1 cellular context compared by ENCODE assay signal in the genomic region with DNA sequence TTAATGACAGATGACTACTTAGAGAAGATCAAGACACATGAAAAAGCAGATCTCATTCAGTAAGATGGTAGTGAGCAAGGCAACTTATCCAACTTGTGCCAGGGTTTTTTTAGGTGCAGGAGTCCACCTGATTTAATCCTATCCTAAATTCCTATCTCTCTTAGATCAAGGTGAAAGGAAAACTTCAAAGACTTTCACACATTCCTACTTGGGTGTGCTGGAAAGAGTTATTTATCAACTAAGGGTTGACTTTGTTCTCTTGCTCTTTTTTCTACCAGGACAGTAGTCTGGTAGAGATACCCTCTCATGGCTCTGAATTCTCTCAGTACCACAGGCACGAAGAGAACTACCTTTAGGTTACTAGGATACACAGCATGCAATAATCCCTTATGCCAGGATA.
TF ChIP-seq lines count a peak whose summit lies in the region.

No MANE protein-coding gene starts in this region.

TF ChIP-seq in HepG2, 621 proteins besides CTCF, POLR2A, EP300 and RAD21 (continued from another document and continues in another):
- TF ChIP-seq SNAI1 (CRISPR knock-in tag; IDR thresholded peaks at IDR 0.05; ENCODE audit: borderline replicate concordance) (no peak), ZNF563 (CRISPR knock-in tag; IDR thresholded peaks at IDR 0.05) (no peak), SNRNP70 (IDR thresholded peaks at IDR 0.05; ENCODE audit: low read depth, low read length) (no peak), FOXO1 (CRISPR knock-in tag; IDR thresholded peaks at IDR 0.05) (peak; percentile 57; the same call in 1 of the 2 replicates), ZNF20 (CRISPR knock-in tag; IDR thresholded peaks at IDR 0.05) (no peak), SMC3 (IDR thresholded peaks at IDR 0.05; ENCODE audit: low read length) (no peak), MXI1 (IDR thresholded peaks at IDR 0.05; ENCODE audit: borderline replicate concordance, low read depth, low read length) (no peak), ZEB1 (IDR thresholded peaks at IDR 0.05; ENCODE audit: insufficient replicate concordance, low read depth) (peak; percentile 64), CHCHD3 (CRISPR knock-in tag; IDR thresholded peaks at IDR 0.05) (no peak), FOXA3 (CRISPR knock-in tag; IDR thresholded peaks at IDR 0.05) (peak; percentile 70; the same call in 1 of the 2 replicates), ZFP36L2 (CRISPR knock-in tag; IDR thresholded peaks at IDR 0.05) (no peak), ZFP82 (CRISPR knock-in tag; IDR thresholded peaks at IDR 0.05; ENCODE audit: borderline replicate concordance) (no peak), IKZF4 (CRISPR knock-in tag; IDR thresholded peaks at IDR 0.05; ENCODE audit: borderline replicate concordance, low read depth, not compliant biosample characterization) (no peak), ETV5 (CRISPR knock-in tag; IDR thresholded peaks at IDR 0.05; ENCODE audit: borderline replicate concordance) (0 out of 2 replicates have a peak, but pooled peaks have one; percentile 19), ZNF260 (CRISPR knock-in tag; IDR thresholded peaks at IDR 0.05; ENCODE audit: borderline replicate concordance, low read depth) (no peak), KDM1A (CRISPR knock-in tag; IDR thresholded peaks at IDR 0.05) (0 out of 2 replicates have a peak, but pooled peaks have one; percentile 33), POLR2AphosphoS2 (IDR thresholded peaks at IDR 0.05; ENCODE audit: low read depth, low read length) (no peak), ZNF768 (CRISPR knock-in tag; IDR thresholded peaks at IDR 0.05) (no peak), ZFP37 (CRISPR knock-in tag; IDR thresholded peaks at IDR 0.05; ENCODE audit: borderline replicate concordance) (no peak), HIVEP1 (CRISPR knock-in tag; IDR thresholded peaks at IDR 0.05) (no peak), EED (CRISPR knock-in tag; IDR thresholded peaks at IDR 0.05) (no peak), MAF1 (CRISPR knock-in tag; IDR thresholded peaks at IDR 0.05; ENCODE audit: borderline replicate concordance) (no peak), ZNF335 (CRISPR knock-in tag; IDR thresholded peaks at IDR 0.05) (no peak), STAT5B (CRISPR knock-in tag; IDR thresholded peaks at IDR 0.05) (no peak), RFX3 (CRISPR knock-in tag; IDR thresholded peaks at IDR 0.05) (no peak), ZNF180 (CRISPR knock-in tag; IDR thresholded peaks at IDR 0.05; ENCODE audit: borderline replicate concordance, low read depth) (no peak), ZNF253 (CRISPR knock-in tag; IDR thresholded peaks at IDR 0.05; ENCODE audit: borderline replicate concordance) (no peak)
- TF ChIP-seq, protein P1, sequence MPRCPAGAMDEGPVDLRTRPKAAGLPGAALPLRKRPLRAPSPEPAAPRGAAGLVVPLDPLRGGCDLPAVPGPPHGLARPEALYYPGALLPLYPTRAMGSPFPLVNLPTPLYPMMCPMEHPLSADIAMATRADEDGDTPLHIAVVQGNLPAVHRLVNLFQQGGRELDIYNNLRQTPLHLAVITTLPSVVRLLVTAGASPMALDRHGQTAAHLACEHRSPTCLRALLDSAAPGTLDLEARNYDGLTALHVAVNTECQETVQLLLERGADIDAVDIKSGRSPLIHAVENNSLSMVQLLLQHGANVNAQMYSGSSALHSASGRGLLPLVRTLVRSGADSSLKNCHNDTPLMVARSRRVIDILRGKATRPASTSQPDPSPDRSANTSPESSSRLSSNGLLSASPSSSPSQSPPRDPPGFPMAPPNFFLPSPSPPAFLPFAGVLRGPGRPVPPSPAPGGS (CRISPR knock-in tag; IDR thresholded peaks at IDR 0.05) = no peak
- TF ChIP-seq, protein P2, sequence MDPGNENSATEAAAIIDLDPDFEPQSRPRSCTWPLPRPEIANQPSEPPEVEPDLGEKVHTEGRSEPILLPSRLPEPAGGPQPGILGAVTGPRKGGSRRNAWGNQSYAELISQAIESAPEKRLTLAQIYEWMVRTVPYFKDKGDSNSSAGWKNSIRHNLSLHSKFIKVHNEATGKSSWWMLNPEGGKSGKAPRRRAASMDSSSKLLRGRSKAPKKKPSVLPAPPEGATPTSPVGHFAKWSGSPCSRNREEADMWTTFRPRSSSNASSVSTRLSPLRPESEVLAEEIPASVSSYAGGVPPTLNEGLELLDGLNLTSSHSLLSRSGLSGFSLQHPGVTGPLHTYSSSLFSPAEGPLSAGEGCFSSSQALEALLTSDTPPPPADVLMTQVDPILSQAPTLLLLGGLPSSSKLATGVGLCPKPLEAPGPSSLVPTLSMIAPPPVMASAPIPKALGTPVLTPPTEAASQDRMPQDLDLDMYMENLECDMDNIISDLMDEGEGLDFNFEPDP (CRISPR knock-in tag; conservative IDR thresholded peaks at IDR 0.05) = no peak
- TF ChIP-seq, protein P3, sequence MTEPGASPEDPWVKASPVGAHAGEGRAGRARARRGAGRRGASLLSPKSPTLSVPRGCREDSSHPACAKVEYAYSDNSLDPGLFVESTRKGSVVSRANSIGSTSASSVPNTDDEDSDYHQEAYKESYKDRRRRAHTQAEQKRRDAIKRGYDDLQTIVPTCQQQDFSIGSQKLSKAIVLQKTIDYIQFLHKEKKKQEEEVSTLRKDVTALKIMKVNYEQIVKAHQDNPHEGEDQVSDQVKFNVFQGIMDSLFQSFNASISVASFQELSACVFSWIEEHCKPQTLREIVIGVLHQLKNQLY (CRISPR knock-in tag; IDR thresholded peaks at IDR 0.05) = 0 out of 2 replicates have a peak, but pooled peaks have one; percentile 45
- TF ChIP-seq, protein P4, sequence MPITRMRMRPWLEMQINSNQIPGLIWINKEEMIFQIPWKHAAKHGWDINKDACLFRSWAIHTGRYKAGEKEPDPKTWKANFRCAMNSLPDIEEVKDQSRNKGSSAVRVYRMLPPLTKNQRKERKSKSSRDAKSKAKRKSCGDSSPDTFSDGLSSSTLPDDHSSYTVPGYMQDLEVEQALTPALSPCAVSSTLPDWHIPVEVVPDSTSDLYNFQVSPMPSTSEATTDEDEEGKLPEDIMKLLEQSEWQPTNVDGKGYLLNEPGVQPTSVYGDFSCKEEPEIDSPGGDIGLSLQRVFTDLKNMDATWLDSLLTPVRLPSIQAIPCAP (CRISPR knock-in tag; IDR thresholded peaks at IDR 0.05; ENCODE audit: low read depth) = no peak
- TF ChIP-seq, protein P5, sequence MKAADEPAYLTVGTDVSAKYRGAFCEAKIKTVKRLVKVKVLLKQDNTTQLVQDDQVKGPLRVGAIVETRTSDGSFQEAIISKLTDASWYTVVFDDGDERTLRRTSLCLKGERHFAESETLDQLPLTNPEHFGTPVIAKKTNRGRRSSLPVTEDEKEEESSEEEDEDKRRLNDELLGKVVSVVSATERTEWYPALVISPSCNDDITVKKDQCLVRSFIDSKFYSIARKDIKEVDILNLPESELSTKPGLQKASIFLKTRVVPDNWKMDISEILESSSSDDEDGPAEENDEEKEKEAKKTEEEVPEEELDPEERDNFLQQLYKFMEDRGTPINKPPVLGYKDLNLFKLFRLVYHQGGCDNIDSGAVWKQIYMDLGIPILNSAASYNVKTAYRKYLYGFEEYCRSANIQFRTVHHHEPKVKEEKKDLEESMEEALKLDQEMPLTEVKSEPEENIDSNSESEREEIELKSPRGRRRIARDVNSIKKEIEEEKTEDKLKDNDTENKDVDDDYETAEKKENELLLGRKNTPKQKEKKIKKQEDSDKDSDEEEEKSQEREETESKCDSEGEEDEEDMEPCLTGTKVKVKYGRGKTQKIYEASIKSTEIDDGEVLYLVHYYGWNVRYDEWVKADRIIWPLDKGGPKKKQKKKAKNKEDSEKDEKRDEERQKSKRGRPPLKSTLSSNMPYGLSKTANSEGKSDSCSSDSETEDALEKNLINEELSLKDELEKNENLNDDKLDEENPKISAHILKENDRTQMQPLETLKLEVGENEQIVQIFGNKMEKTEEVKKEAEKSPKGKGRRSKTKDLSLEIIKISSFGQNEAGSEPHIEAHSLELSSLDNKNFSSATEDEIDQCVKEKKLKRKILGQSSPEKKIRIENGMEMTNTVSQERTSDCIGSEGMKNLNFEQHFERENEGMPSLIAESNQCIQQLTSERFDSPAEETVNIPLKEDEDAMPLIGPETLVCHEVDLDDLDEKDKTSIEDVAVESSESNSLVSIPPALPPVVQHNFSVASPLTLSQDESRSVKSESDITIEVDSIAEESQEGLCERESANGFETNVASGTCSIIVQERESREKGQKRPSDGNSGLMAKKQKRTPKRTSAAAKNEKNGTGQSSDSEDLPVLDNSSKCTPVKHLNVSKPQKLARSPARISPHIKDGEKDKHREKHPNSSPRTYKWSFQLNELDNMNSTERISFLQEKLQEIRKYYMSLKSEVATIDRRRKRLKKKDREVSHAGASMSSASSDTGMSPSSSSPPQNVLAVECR (CRISPR knock-in tag; IDR thresholded peaks at IDR 0.05; ENCODE audit: borderline replicate concordance) = no peak; the same call in 1 of the 2 replicates
- TF ChIP-seq, protein P6, sequence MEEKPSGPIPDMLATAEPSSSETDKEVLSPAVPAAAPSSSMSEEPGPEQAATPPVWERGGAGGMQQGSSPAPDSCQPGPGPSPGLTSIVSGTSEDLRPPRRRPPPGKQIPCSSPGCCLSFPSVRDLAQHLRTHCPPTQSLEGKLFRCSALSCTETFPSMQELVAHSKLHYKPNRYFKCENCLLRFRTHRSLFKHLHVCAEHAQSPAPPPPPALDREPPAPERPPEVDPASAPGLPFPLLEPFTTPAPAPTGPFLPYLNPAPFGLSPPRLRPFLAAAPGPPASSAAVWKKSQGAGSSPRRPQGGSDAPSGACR (CRISPR knock-in tag; IDR thresholded peaks at IDR 0.05) = no peak
- TF ChIP-seq, protein P7, sequence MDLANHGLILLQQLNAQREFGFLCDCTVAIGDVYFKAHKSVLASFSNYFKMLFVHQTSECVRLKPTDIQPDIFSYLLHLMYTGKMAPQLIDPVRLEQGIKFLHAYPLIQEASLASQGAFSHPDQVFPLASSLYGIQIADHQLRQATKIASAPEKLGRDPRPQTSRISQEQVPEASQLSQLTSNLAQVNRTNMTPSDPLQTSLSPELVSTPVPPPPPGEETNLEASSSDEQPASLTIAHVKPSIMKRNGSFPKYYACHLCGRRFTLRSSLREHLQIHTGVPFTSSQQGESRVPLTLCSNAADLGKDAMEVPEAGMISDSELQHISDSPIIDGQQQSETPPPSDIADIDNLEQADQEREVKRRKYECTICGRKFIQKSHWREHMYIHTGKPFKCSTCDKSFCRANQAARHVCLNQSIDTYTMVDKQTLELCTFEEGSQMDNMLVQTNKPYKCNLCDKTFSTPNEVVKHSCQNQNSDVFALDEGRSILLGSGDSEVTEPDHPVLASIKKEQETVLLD (CRISPR knock-in tag; IDR thresholded peaks at IDR 0.05; ENCODE audit: low read depth) = no peak
- TF ChIP-seq, protein P8, sequence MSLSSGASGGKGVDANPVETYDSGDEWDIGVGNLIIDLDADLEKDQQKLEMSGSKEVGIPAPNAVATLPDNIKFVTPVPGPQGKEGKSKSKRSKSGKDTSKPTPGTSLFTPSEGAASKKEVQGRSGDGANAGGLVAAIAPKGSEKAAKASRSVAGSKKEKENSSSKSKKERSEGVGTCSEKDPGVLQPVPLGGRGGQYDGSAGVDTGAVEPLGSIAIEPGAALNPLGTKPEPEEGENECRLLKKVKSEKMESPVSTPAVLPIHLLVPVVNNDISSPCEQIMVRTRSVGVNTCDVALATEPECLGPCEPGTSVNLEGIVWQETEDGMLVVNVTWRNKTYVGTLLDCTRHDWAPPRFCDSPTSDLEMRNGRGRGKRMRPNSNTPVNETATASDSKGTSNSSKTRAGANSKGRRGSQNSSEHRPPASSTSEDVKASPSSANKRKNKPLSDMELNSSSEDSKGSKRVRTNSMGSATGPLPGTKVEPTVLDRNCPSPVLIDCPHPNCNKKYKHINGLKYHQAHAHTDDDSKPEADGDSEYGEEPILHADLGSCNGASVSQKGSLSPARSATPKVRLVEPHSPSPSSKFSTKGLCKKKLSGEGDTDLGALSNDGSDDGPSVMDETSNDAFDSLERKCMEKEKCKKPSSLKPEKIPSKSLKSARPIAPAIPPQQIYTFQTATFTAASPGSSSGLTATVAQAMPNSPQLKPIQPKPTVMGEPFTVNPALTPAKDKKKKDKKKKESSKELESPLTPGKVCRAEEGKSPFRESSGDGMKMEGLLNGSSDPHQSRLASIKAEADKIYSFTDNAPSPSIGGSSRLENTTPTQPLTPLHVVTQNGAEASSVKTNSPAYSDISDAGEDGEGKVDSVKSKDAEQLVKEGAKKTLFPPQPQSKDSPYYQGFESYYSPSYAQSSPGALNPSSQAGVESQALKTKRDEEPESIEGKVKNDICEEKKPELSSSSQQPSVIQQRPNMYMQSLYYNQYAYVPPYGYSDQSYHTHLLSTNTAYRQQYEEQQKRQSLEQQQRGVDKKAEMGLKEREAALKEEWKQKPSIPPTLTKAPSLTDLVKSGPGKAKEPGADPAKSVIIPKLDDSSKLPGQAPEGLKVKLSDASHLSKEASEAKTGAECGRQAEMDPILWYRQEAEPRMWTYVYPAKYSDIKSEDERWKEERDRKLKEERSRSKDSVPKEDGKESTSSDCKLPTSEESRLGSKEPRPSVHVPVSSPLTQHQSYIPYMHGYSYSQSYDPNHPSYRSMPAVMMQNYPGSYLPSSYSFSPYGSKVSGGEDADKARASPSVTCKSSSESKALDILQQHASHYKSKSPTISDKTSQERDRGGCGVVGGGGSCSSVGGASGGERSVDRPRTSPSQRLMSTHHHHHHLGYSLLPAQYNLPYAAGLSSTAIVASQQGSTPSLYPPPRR (CRISPR knock-in tag; IDR thresholded peaks at IDR 0.05; ENCODE audit: borderline replicate concordance) = no peak
- TF ChIP-seq, protein P9, sequence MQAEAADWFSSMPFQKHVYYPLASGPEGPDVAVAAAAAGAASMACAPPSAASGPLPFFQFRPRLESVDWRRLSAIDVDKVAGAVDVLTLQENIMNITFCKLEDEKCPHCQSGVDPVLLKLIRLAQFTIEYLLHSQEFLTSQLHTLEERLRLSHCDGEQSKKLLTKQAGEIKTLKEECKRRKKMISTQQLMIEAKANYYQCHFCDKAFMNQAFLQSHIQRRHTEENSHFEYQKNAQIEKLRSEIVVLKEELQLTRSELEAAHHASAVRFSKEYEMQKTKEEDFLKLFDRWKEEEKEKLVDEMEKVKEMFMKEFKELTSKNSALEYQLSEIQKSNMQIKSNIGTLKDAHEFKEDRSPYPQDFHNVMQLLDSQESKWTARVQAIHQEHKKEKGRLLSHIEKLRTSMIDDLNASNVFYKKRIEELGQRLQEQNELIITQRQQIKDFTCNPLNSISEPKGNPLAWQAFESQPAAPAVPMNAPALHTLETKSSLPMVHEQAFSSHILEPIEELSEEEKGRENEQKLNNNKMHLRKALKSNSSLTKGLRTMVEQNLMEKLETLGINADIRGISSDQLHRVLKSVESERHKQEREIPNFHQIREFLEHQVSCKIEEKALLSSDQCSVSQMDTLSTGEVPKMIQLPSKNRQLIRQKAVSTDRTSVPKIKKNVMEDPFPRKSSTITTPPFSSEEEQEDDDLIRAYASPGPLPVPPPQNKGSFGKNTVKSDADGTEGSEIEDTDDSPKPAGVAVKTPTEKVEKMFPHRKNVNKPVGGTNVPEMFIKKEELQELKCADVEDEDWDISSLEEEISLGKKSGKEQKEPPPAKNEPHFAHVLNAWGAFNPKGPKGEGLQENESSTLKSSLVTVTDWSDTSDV (CRISPR knock-in tag; IDR thresholded peaks at IDR 0.05) = no peak
